ENCODE assay signal across 8 cellular contexts in the genomic region with DNA sequence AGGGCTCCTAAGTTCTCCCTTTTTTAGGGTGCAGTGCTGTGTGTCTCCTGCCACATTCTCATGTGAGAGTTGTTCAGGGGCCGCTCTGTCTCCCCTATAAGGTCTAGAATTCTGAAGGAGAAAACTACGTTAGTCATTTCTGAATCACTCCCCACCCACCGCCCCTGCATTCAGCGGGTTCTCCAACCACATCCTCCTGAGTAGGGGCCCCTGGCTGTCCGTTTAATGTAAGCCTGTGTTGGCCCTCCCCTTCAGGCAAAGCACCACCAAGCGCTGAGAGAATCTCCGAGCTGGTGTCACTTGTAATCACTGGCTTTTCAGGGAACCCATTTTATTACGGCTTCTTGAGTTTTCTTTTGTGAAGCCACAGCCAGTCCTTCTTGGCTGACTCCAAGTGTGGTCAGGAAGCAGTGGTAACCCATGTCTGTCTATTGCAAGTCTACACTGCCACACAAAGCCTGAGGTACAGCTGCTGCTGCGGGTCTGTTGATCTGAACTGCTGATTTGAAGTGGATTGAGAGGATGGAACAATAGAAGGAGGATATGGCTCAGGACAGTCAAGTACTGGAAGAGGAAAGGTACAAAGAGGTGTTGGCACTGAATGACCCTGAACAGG. TPM values are rescaled to one million over a fixed set of nuclear protein-coding genes. Genes with fewer than 3 reads are reported as not detected.
DNase-seq lines count a peak whose midpoint lies in the region; ATAC-seq, FAIRE-seq and TF ChIP-seq lines count a peak whose summit lies in the region.

No MANE protein-coding gene starts in this region.

- intact Hi-C loops in psoas muscle (cut with DNase I): no loop called here

- no peaks in the 10 kb centered on the region for H3K27me3 ChIP-seq in psoas muscle (ENCODE audit: insufficient read depth in 3 of 3, low read length in 2 of 3)

- peak; percentile 87 for FAIRE-seq in GM12892 (lab: Jason Lieb, UNC)

- DNase-seq in GM12892 (ENCODE audit: insufficient read length) (peak; percentile 32), NCI-H510A (lab: John Stamatoyannopoulos, UW) (peak; percentile 61), cerebellar nuclear complex (lab: John Stamatoyannopoulos, UW) (no peak), NAMALWA (ENCODE audit: low spot score) (no peak), psoas muscle (no peak)
- DNase-seq in activated naive CD4-positive, alpha-beta T cell (lab: John Stamatoyannopoulos, UW): peak; percentile 19 to 52 (median 32)
- peak; percentile 76 to 89 (median 82) for DNase-seq in stimulated activated CD4-positive, alpha-beta T cell treated with anti-CD3 and anti-CD28 coated beads, TNF-alpha, amount 100 ng/mL, for 48 hours (ENCODE audit: low read depth in 3 of 3)

- no peaks in the 10 kb centered on the region for H3K4me1 ChIP-seq in psoas muscle

- no peaks in the 10 kb centered on the region for H3K9me3 ChIP-seq in psoas muscle

- no peak overlapping the region for H3K4me3 ChIP-seq in psoas muscle

- no peak overlapping the region for H3K27ac ChIP-seq in psoas muscle

- TF ChIP-seq CTCF in psoas muscle (IDR thresholded peaks at IDR 0.05): no peak

- WGBS in psoas muscle, 3 donors: 60 to 67% (median 65%) methylated on average over 9 of the region's 9 CpGs

- no peaks in the 10 kb centered on the region for H3K36me3 ChIP-seq in psoas muscle (ENCODE audit: insufficient read depth in 1 of 2, low read depth in 1 of 2)

- peak; percentile 33 for TF ChIP-seq POLR2A in GM12892 (IDR thresholded peaks at IDR 0.05; ENCODE audit: low read depth, low read length)

- ATAC-seq in HG02678 (IDR thresholded peaks at IDR 0.05; ENCODE audit: unreplicated experiment): peak; percentile 90
- no peak for ATAC-seq in psoas muscle

RNA-seq across cellular contexts. Expression of gene LCT, which starts 16.9 kb away (rescaled TPM):
- polyA plus RNA-seq in GM12892 (2012; ENCODE audit: missing spikeins): 0.04 TPM
- total RNA-seq in psoas muscle: under 1 TPM in 2 of 4 donors, not detected in 2; 0.02 to 0.04 TPM
- under 1 TPM in 2 of 3 donors, not detected in 1; 0.01 to 0.61 TPM for polyA plus RNA-seq in psoas muscle

RNA-seq across cellular contexts. Expression of gene MCM6, which starts 56.1 kb away (rescaled TPM):
- 65.6 TPM for polyA plus RNA-seq in GM12892 (2012; ENCODE audit: missing spikeins)
- 1 to 10 TPM; 6.0 to 9.4 (median 6.3) TPM for total RNA-seq in psoas muscle
- 1 to 10 TPM; 3.3 to 4.9 (median 4.5) TPM for polyA plus RNA-seq in psoas muscle

Comparison
In these comparisons a context has a peak if more than half of its experiments do, and no peak if none do; other contexts are left out.
1. DNase-seq: peak in GM12892 (single experiment), NCI-H510A (single experiment), activated naive CD4-positive, alpha-beta T cell (4 of 4) and stimulated activated CD4-positive, alpha-beta T cell treated with anti-CD3 and anti-CD28 coated beads, TNF-alpha, amount 100 ng/mL, for 48 hours (3 of 3); none in cerebellar nuclear complex (0 of 2), NAMALWA (single experiment) and psoas muscle (0 of 2).